In genomic region chr5:1464096-1464446, GRCh38 we compare ENCODE assay signal across 1 cellular context.
TF ChIP-seq lines count a peak whose summit lies in the region.

No MANE protein-coding gene starts in this region.

TF ChIP-seq in GM23338, 12 proteins besides CTCF, POLR2A, EP300 and RAD21 (continued from another document):
- TF ChIP-seq ZNF462 (CRISPR knock-in tag; IDR thresholded peaks at IDR 0.05) (no peak), ZNF331 (CRISPR knock-in tag; IDR thresholded peaks at IDR 0.05; ENCODE audit: low read depth) (no peak), ZNF114 (CRISPR knock-in tag; IDR thresholded peaks at IDR 0.05) (no peak), POLR2AphosphoS5 (IDR thresholded peaks at IDR 0.05; ENCODE audit: low read depth) (no peak), STAT1 (IDR thresholded peaks at IDR 0.05; ENCODE audit: unreplicated experiment) (no peak)
